ENCODE assay signal across 19 cellular contexts in genomic region chr12:113788020-113788856, GRCh38.
DNase-seq lines count a peak whose midpoint lies in the region; ATAC-seq and TF ChIP-seq lines count a peak whose summit lies in the region.
"Had no signal": no experiment of that assay in that cellular context is flagged by ENCODE, and none has a peak within 500 bp of the region (broad histone marks: within the 10 kb centered on the region; RNA-seq: fewer than 3 reads in every experiment).

No MANE protein-coding gene starts in this region.

- no peak overlapping the region for H3K4me3 Mint-ChIP-seq in CD4-positive, alpha-beta T cell
- no peak overlapping the region for H3K4me3 Mint-ChIP-seq in WTC11
- H3K4me3 Mint-ChIP-seq: activated CD4-positive, alpha-beta T cell treated with anti-CD3 and anti-CD28 coated beads, Interleukin-2, amount 10 ng/mL, durations not matched to agents 24 days and 14 days; activated naive CD8-positive, alpha-beta T cell treated with anti-CD3 and anti-CD28 coated beads, Interleukin-2, amount 10 ng/mL, durations not matched to agents 7 days and 5 days; CD4-positive, CD25-positive, alpha-beta regulatory T cell; IgD-negative memory B cell; immature natural killer cell; natural killer cell treated with Interleukin-12 subunit alpha and Interleukin-12 subunit beta and Interleukin-15 and Interleukin-18, amount 100 ng/mL, for 72 hours had no signal

- POLR2A ChIA-PET in CD4-positive, alpha-beta T cell (lab: Charles Lee): no interaction called here
- POLR2A ChIA-PET in WTC11 (lab: Charles Lee): no interaction called here

- no peaks in the 10 kb centered on the region for H3K27me3 ChIP-seq in CD4-positive, alpha-beta T cell (ENCODE audit: control insufficient read depth, insufficient read depth, low read length)

- H3K27ac ChIP-seq in CD4-positive, alpha-beta T cell (ENCODE audit: low read depth, low read length): no peak overlapping the region
- H3K27ac ChIP-seq: psoas muscle had no signal

- peaks cover 14% of the 10 kb centered on the region for H3K9me3 Mint-ChIP-seq in CD4-positive, alpha-beta T cell
- H3K9me3 Mint-ChIP-seq in WTC11: peaks cover 9% of the 10 kb centered on the region

- H3K36me3 Mint-ChIP-seq in CD4-positive, alpha-beta T cell (ENCODE audit: low read depth): no peaks in the 10 kb centered on the region
- no peaks in the 10 kb centered on the region for H3K36me3 Mint-ChIP-seq in WTC11
- H3K36me3 Mint-ChIP-seq: activated naive CD8-positive, alpha-beta T cell treated with anti-CD3 and anti-CD28 coated beads, Interleukin-2, amount 10 ng/mL, durations not matched to agents 7 days and 5 days; CD4-positive, CD25-positive, alpha-beta regulatory T cell; IgD-negative memory B cell; immature natural killer cell; natural killer cell treated with Interleukin-12 subunit alpha and Interleukin-12 subunit beta and Interleukin-15 and Interleukin-18, amount 100 ng/mL, for 72 hours had no signal

- peak; percentile 6 for TF ChIP-seq CTCF in CD4-positive, alpha-beta T cell (IDR thresholded peaks at IDR 0.05)
- no peak for TF ChIP-seq CTCF in WTC11 (IDR thresholded peaks at IDR 0.05)

- no peak for DNase-seq in CD4-positive, alpha-beta T cell
- DNase-seq in HS-5 (ENCODE audit: low read depth) (peak; percentile 70), WTC11 (ENCODE audit: low spot score) (no peak), iris pigment epithelial cell (ENCODE audit: low read depth) (peak; percentile 38), DMS53 (lab: John Stamatoyannopoulos, UW) (no peak), OCI-M2 (lab: John Stamatoyannopoulos, UW; ENCODE audit: unreplicated experiment) (no peak), foreskin melanocyte (no peak)
- DNase-seq: activated CD4-positive, alpha-beta T cell treated with anti-CD3 and anti-CD28 coated beads, Interleukin-2, amount 10 ng/mL, durations not matched to agents 24 days and 14 days; activated naive CD8-positive, alpha-beta T cell treated with anti-CD3 and anti-CD28 coated beads, Interleukin-2, amount 10 ng/mL, durations not matched to agents 7 days and 5 days; CD4-positive, CD25-positive, alpha-beta regulatory T cell; central memory CD4-positive, alpha-beta T cell; immature natural killer cell; NCI-H1092 treated with DMSO at 0.1 percent for 48 hours; NCI-H2227 treated with DMSO at 0.1 percent for 48 hours; psoas muscle; stimulated activated CD4-positive, alpha-beta T cell treated with anti-CD3 and anti-CD28 coated beads, Interleukin-15, amount 100 ng/mL, for 24 hours had no signal

- H3K27ac Mint-ChIP-seq in CD4-positive, alpha-beta T cell: no peak overlapping the region
- H3K27ac Mint-ChIP-seq in WTC11: no peak overlapping the region
- H3K27ac Mint-ChIP-seq: activated CD4-positive, alpha-beta T cell treated with anti-CD3 and anti-CD28 coated beads, Interleukin-2, amount 10 ng/mL, durations not matched to agents 24 days and 14 days; activated naive CD8-positive, alpha-beta T cell treated with anti-CD3 and anti-CD28 coated beads, Interleukin-2, amount 10 ng/mL, durations not matched to agents 7 days and 5 days; CD4-positive, CD25-positive, alpha-beta regulatory T cell; IgD-negative memory B cell; immature natural killer cell; natural killer cell treated with Interleukin-12 subunit alpha and Interleukin-12 subunit beta and Interleukin-15 and Interleukin-18, amount 100 ng/mL, for 72 hours had no signal

- ATAC-seq in CD4-positive, alpha-beta T cell (ENCODE audit: poor library complexity): no peak
- no peak for ATAC-seq in WTC11
- ATAC-seq in HG02840 (IDR thresholded peaks at IDR 0.05; ENCODE audit: low FRiP score, unreplicated experiment): no peak
- ATAC-seq: natural killer cell treated with Interleukin-12 subunit alpha and Interleukin-12 subunit beta and Interleukin-15 and Interleukin-18, amount 100 ng/mL, for 72 hours; psoas muscle had no signal

- intact Hi-C loops in CD4-positive, alpha-beta T cell (cut with DNase I, micrococcal nuclease): no loop called here

- CTCF ChIA-PET in CD4-positive, alpha-beta T cell (lab: Charles Lee): no interaction called here
- CTCF ChIA-PET in WTC11 (lab: Charles Lee): interaction anchor here (1.4 kb wide), 1 partner anchor 327 kb away, joined by 3 read pairs; no protein-coding TSS in a partner anchor

- H3K4me1 Mint-ChIP-seq in CD4-positive, alpha-beta T cell (ENCODE audit: low read depth): no peaks in the 10 kb centered on the region
- H3K4me1 Mint-ChIP-seq in WTC11: peaks cover 3% of the 10 kb centered on the region
- H3K4me1 Mint-ChIP-seq: activated CD4-positive, alpha-beta T cell treated with anti-CD3 and anti-CD28 coated beads, Interleukin-2, amount 10 ng/mL, durations not matched to agents 24 days and 14 days; activated naive CD8-positive, alpha-beta T cell treated with anti-CD3 and anti-CD28 coated beads, Interleukin-2, amount 10 ng/mL, durations not matched to agents 7 days and 5 days; CD4-positive, CD25-positive, alpha-beta regulatory T cell; immature natural killer cell had no signal

- peaks cover 4% of the 10 kb centered on the region for H3K9me3 ChIP-seq in CD4-positive, alpha-beta T cell (ENCODE audit: control insufficient read depth, low read length)
- H3K9me3 ChIP-seq: psoas muscle had no signal

- H3K27me3 Mint-ChIP-seq in CD4-positive, alpha-beta T cell: peaks cover 16% of the 10 kb centered on the region
- peaks cover 15% of the 10 kb centered on the region for H3K27me3 Mint-ChIP-seq in WTC11 (ENCODE audit: low read depth)

TF ChIP-seq in WTC11, 78 proteins besides CTCF, POLR2A, EP300 and RAD21:
- TF ChIP-seq, protein P1, sequence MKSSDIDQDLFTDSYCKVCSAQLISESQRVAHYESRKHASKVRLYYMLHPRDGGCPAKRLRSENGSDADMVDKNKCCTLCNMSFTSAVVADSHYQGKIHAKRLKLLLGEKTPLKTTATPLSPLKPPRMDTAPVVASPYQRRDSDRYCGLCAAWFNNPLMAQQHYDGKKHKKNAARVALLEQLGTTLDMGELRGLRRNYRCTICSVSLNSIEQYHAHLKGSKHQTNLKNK (CRISPR knock-in tag; IDR thresholded peaks at IDR 0.05): no peak
- TF ChIP-seq, protein P2, sequence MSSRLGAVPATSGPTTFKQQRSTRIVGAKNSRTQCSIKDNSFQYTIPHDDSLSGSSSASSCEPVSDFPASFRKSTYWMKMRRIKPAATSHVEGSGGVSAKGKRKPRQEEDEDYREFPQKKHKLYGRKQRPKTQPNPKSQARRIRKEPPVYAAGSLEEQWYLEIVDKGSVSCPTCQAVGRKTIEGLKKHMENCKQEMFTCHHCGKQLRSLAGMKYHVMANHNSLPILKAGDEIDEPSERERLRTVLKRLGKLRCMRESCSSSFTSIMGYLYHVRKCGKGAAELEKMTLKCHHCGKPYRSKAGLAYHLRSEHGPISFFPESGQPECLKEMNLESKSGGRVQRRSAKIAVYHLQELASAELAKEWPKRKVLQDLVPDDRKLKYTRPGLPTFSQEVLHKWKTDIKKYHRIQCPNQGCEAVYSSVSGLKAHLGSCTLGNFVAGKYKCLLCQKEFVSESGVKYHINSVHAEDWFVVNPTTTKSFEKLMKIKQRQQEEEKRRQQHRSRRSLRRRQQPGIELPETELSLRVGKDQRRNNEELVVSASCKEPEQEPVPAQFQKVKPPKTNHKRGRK (CRISPR knock-in tag; IDR thresholded peaks at IDR 0.05; ENCODE audit: borderline replicate concordance): peak; percentile 56; the same call in 1 of the 2 replicates

Comparison
In these comparisons a context has a peak if more than half of its experiments do, and no peak if none do; other contexts are left out.
1. DNase-seq: peak in HS-5 (single experiment) and iris pigment epithelial cell (single experiment); none in CD4-positive, alpha-beta T cell (0 of 10), WTC11 (single experiment), DMS53 (single experiment), OCI-M2 (single experiment) and foreskin melanocyte (single experiment).